Comparison of ENCODE assay signal across 1 cellular context in the genomic region with DNA sequence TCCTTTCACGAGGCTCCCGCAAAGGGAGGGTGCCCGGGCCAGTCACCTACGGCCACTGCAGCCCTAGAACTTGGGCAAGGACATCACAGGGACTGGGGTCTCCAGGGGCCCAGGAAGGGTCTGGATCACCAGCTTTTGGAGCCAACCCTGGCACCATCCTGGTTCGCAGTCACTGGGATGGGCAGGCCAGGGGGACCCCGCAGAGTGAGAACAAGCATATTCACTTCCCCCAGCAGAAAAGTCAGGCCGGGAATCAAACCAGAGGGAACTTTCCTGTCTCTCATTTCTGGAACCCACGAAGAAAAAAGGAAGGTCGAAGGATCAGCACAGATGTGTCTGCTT.
TF ChIP-seq lines count a peak whose summit lies in the region.

No MANE protein-coding gene starts in this region.

TF ChIP-seq in liver, 16 proteins besides CTCF, POLR2A, EP300 and RAD21 (continued from another document):
- TF ChIP-seq GABPA (IDR thresholded peaks at IDR 0.05 in 1 of 2, conservative IDR thresholded peaks at IDR 0.05 in 1 of 2) (no peak), SP1 (IDR thresholded peaks at IDR 0.05) (no peak), YY1 (IDR thresholded peaks at IDR 0.05) (no peak), HNF4A (conservative IDR thresholded peaks at IDR 0.05) (no peak), HNF4G (IDR thresholded peaks at IDR 0.05) (no peak), EGR1 (IDR thresholded peaks at IDR 0.05; ENCODE audit: low read depth in 2 of 2) (no peak)
